ENCODE assay signal across 9 cellular contexts in genomic region chr5:116532762-116533525, GRCh38.
A peak's percentile ranks its signal among the peaks of the same experiment; 100 is the strongest.
DNase-seq lines count a peak whose midpoint lies in the region; ATAC-seq and TF ChIP-seq lines count a peak whose summit lies in the region.
"Had no signal": no experiment of that assay in that cellular context is flagged by ENCODE, and none has a peak within 500 bp of the region (broad histone marks: within the 10 kb centered on the region; RNA-seq: fewer than 3 reads in every experiment).

No MANE protein-coding gene starts in this region.

- no peak for TF ChIP-seq CTCF in nephron (IDR thresholded peaks at IDR 0.05; ENCODE audit: unreplicated experiment in 3 of 3)
- TF ChIP-seq CTCF in coronary artery (IDR thresholded peaks at IDR 0.05) = no peak

- no peak overlapping the region for H3K27ac ChIP-seq in coronary artery

- H3K4me1 Mint-ChIP-seq in nephron = peaks cover 43% of the 10 kb centered on the region
- no peaks in the 10 kb centered on the region for H3K4me1 Mint-ChIP-seq in effector memory CD8-positive, alpha-beta T cell (ENCODE audit: low read depth in 2 of 2)

- no peaks in the 10 kb centered on the region for H3K9me3 Mint-ChIP-seq in nephron
- H3K9me3 Mint-ChIP-seq in effector memory CD8-positive, alpha-beta T cell = no peaks in the 10 kb centered on the region

- H3K27me3 Mint-ChIP-seq in nephron (ENCODE audit: low read depth) = no peaks in the 10 kb centered on the region
- H3K27me3 Mint-ChIP-seq in effector memory CD8-positive, alpha-beta T cell = no peaks in the 10 kb centered on the region

- H3K36me3 Mint-ChIP-seq in nephron (ENCODE audit: low read depth) = no peaks in the 10 kb centered on the region
- H3K36me3 Mint-ChIP-seq in effector memory CD8-positive, alpha-beta T cell (ENCODE audit: insufficient read depth) = no peaks in the 10 kb centered on the region

- ATAC-seq in GM19043 (IDR thresholded peaks at IDR 0.05; ENCODE audit: low read depth, unreplicated experiment) (peak; percentile 57), HG03432 (IDR thresholded peaks at IDR 0.05; ENCODE audit: unreplicated experiment) (peak; percentile 64), HG03439 (IDR thresholded peaks at IDR 0.05; ENCODE audit: unreplicated experiment) (no peak)
- ATAC-seq in effector memory CD8-positive, alpha-beta T cell (replicated peaks) = no peak

- DNase-seq in NCI-H82 treated with DMSO at 0.1 percent for 48 hours (lab: John Stamatoyannopoulos, UW; ENCODE audit: unreplicated experiment) (peak; percentile 12), AML-193 (lab: John Stamatoyannopoulos, UW) (no peak), coronary artery (ENCODE audit: low spot score) (no peak)
- no peak for DNase-seq in effector memory CD8-positive, alpha-beta T cell
- DNase-seq: mammary epithelial cell had no signal

- H3K4me3 ChIP-seq in coronary artery = no peak overlapping the region

- H3K4me3 Mint-ChIP-seq in nephron = peak overlapping the region; percentile 15 to 56 (median 20)
- no peak overlapping the region for H3K4me3 Mint-ChIP-seq in effector memory CD8-positive, alpha-beta T cell

- peak overlapping the region in 1 of 3 experiments; percentile 69 for H3K27ac Mint-ChIP-seq in nephron
- no peak overlapping the region for H3K27ac Mint-ChIP-seq in effector memory CD8-positive, alpha-beta T cell

Comparison
In these comparisons a context has a peak if more than half of its experiments do, and no peak if none do; other contexts are left out.
1. ATAC-seq: peak in GM19043 (single experiment) and HG03432 (single experiment); none in HG03439 (single experiment) and effector memory CD8-positive, alpha-beta T cell (single experiment).
2. H3K4me3 Mint-ChIP-seq: peak in nephron (3 of 3); none in effector memory CD8-positive, alpha-beta T cell (0 of 2).